ENCODE assay signal across 1 cellular context in genomic region chr16:85261657-85262557, GRCh38.
A peak's percentile ranks its signal among the peaks of the same experiment; 100 is the strongest.
TF ChIP-seq lines count a peak whose summit lies in the region.

No MANE protein-coding gene starts in this region.

TF ChIP-seq in K562, 482 proteins besides CTCF, POLR2A, EP300 and RAD21 (continued from another document and continues in another):
- TF ChIP-seq MGA (IDR thresholded peaks at IDR 0.05) (peak; percentile 86), HBP1 (CRISPR knock-in tag; IDR thresholded peaks at IDR 0.05) (no peak), RBM39 (optimal IDR thresholded peaks at IDR 0.05; ENCODE audit: low read depth, low read length) (no peak), SRSF1 (IDR thresholded peaks at IDR 0.05; ENCODE audit: low read depth, low read length) (no peak), U2AF1 (optimal IDR thresholded peaks at IDR 0.05; ENCODE audit: low read depth, low read length) (no peak), TAL1 (IDR thresholded peaks at IDR 0.05) (peak; percentile 78), ZFPM2 (CRISPR knock-in tag; IDR thresholded peaks at IDR 0.05) (no peak), DLX4 (CRISPR knock-in tag; IDR thresholded peaks at IDR 0.05) (no peak), NR2C2 (CRISPR knock-in tag; IDR thresholded peaks at IDR 0.05) (no peak), NR2C2 (tag; IDR thresholded peaks at IDR 0.05) (no peak), MXI1 (IDR thresholded peaks at IDR 0.05; ENCODE audit: low read depth, low read length) (no peak), NKRF (IDR thresholded peaks at IDR 0.05; ENCODE audit: borderline replicate concordance) (no peak), ZNF274 (IDR thresholded peaks at IDR 0.05; ENCODE audit: borderline replicate concordance, low read depth, low read length) (no peak), FOXA3 (CRISPR knock-in tag; conservative IDR thresholded peaks at IDR 0.05 in 1 of 2, IDR thresholded peaks at IDR 0.05 in 1 of 2) (0 out of 4 replicates have a peak, but pooled peaks of 1 of the 2 experiments have one; percentile 21), ZSCAN32 (CRISPR knock-in tag; IDR thresholded peaks at IDR 0.05) (no peak), ZNF134 (CRISPR knock-in tag; conservative IDR thresholded peaks at IDR 0.05) (no peak), KDM2B (CRISPR knock-in tag; IDR thresholded peaks at IDR 0.05) (no peak), PKNOX1 (IDR thresholded peaks at IDR 0.05) (peak; percentile 48), TEAD1 (CRISPR knock-in tag; IDR thresholded peaks at IDR 0.05) (peak in 1 of 2 experiments; percentile 51; a peak in 1 of 4 replicates), NFIC (IDR thresholded peaks at IDR 0.05) (peak; percentile 38; the same call in 1 of the 2 replicates), STAT5B (CRISPR knock-in tag; IDR thresholded peaks at IDR 0.05) (no peak), BCLAF1 (IDR thresholded peaks at IDR 0.05; ENCODE audit: borderline replicate concordance in 1 of 2, control insufficient read depth in 1 of 2, low read depth in 2 of 2, low read length in 1 of 2) (no peak), FOXP4 (CRISPR knock-in tag; IDR thresholded peaks at IDR 0.05; ENCODE audit: borderline replicate concordance) (peak; percentile 16; the same call in 1 of the 2 replicates), ZBTB9 (CRISPR knock-in tag; IDR thresholded peaks at IDR 0.05) (no peak), BACH1 (tag; IDR thresholded peaks at IDR 0.05) (no peak), PTRF (tag; IDR thresholded peaks at IDR 0.05) (no peak), TFE3 (CRISPR knock-in tag; IDR thresholded peaks at IDR 0.05) (no peak), KLF1 (tag; IDR thresholded peaks at IDR 0.05) (no peak), ZNF354B (CRISPR knock-in tag; IDR thresholded peaks at IDR 0.05) (no peak), MYBL2 (IDR thresholded peaks at IDR 0.05; ENCODE audit: low read depth) (no peak), MYBL2 (CRISPR knock-in tag; IDR thresholded peaks at IDR 0.05; ENCODE audit: borderline replicate concordance) (no peak), EZH2 (IDR thresholded peaks at IDR 0.05; ENCODE audit: borderline replicate concordance, low read depth, low read length) (no peak), SMARCA4 (IDR thresholded peaks at IDR 0.05) (peak; percentile 69; the same call in 1 of the 2 replicates)
